Comparison of ENCODE assay signal across 8 cellular contexts in genomic region chr16:1822801-1823200, GRCh38. TPM values are rescaled to one million over a fixed set of nuclear protein-coding genes. Genes with fewer than 3 reads are reported as not detected.
"Had no signal": no experiment of that assay in that cellular context is flagged by ENCODE, and none has a peak within 500 bp of the region (broad histone marks: within the 10 kb centered on the region; RNA-seq: fewer than 3 reads in every experiment).

No MANE protein-coding gene starts in this region.

- H3K9me3 Mint-ChIP-seq: IgD-negative memory B cell had no signal

- H3K27ac Mint-ChIP-seq: IgD-negative memory B cell had no signal

- FAIRE-seq: HepG2, HTR-8/SVneo, K562 had no signal

- DNase-seq: IMR-90, KBM-7 had no signal

- H3K27ac ChIP-seq: HL-60 had no signal

- ATAC-seq: HepG2, K562 had no signal

- H3K4me3 ChIP-seq: K562 had no signal

- H3K36me3 Mint-ChIP-seq: IgD-negative memory B cell had no signal

- H3K27me3 Mint-ChIP-seq: IgD-negative memory B cell had no signal

RNA-seq across cellular contexts. Expression of gene IGFALS, which starts 29.3 kb away (rescaled TPM):
- total RNA-seq: HT1080, IMR-90, K562 had no signal
